17 cellular contexts compared by ENCODE assay signal in the genomic region with DNA sequence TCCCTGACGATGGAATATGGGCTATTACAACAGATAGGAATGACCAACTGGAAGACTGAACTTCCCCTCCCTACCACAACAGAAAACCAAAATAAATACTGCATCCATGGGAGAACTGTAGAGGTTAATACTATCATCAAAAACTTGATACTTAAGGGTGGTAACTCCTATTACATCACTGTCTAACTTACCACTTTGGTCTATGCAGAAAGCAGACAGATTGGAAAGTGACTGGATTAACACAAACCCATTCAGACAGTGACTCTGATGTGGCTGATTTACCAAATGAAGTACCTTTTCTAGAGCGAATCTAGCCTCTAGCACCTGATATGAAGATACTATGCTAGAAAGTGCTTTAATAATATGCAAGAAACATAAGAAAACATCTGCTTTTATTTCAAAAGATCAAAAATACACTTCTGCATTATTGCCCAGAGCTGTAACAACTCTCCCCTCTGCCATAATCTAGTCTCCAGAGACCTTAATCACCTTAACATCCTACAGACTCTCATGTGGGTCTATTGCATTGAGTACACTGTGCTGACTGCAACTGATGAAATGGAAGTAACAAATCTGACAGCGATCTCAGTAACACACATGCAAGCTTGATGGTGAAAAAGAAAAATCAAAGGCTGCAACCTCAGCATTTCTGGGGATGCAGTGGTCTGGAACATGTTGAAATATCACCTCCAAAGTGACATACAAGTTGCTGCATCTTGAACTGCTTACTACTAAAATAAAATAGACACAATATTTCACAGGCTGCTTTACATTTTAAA.
A peak's percentile ranks its signal among the peaks of the same experiment; 100 is the strongest.
DNase-seq lines count a peak whose midpoint lies in the region; ATAC-seq, FAIRE-seq and TF ChIP-seq lines count a peak whose summit lies in the region.
"Had no signal": no experiment of that assay in that cellular context is flagged by ENCODE, and none has a peak within 500 bp of the region (broad histone marks: within the 10 kb centered on the region; RNA-seq: fewer than 3 reads in every experiment).

No MANE protein-coding gene starts in this region.

- H3K27me3 Mint-ChIP-seq in natural killer cell (ENCODE audit: low read depth in 2 of 2), result no peaks in the 10 kb centered on the region

- no peaks in the 10 kb centered on the region for H3K27me3 ChIP-seq in Karpas-422 (ENCODE audit: low read length)

- no peaks in the 10 kb centered on the region for H3K79me2 ChIP-seq in Karpas-422 (ENCODE audit: low read length)

- POLR2A ChIA-PET in RWPE1 (lab: Yijun Ruan, JAX; ENCODE audit: low non-redundant PET), result no interaction called here

- intact Hi-C loops in natural killer cell (cut with micrococcal nuclease), result loop anchor here (5.0 kb wide), 1 partner anchor 61 kb away; the partner anchor contains the start of gene EPB41L4A

- H2AFZ ChIP-seq in Karpas-422 (ENCODE audit: low read length), result no peak overlapping the region

- no peaks in the 10 kb centered on the region for H3K36me3 ChIP-seq in Karpas-422 (ENCODE audit: insufficient read depth, low read length)

- H3K4me2 ChIP-seq in Karpas-422 (ENCODE audit: low read depth, low read length, poor library complexity, severe bottlenecking), result no peak overlapping the region

- H3K9ac ChIP-seq in Karpas-422 (ENCODE audit: low read length), result no peak overlapping the region

- TF ChIP-seq CTCF in D721Med (IDR thresholded peaks at IDR 0.05; ENCODE audit: insufficient read depth, missing control alignments) (no peak), natural killer cell (IDR thresholded peaks at IDR 0.05) (no peak), RWPE1 (conservative IDR thresholded peaks at IDR 0.05; ENCODE audit: low read depth) (no peak)

- peak; percentile 45 to 61 (median 54) for ATAC-seq in natural killer cell
- no peak for ATAC-seq in HG03097 (IDR thresholded peaks at IDR 0.05; ENCODE audit: low FRiP score, unreplicated experiment)
- ATAC-seq: CD8-positive, alpha-beta T cell had no signal

- no peaks in the 10 kb centered on the region for H3K9me3 ChIP-seq in Karpas-422 (ENCODE audit: low read length)

- FAIRE-seq in D721Med (lab: Jason Lieb, UNC), result peak; percentile 96
- FAIRE-seq: A204.1, GM19239, HTR-8/SVneo had no signal

- H3K9me2 ChIP-seq in Karpas-422 (replicated peaks; ENCODE audit: insufficient read depth, low read length), result no peaks in the 10 kb centered on the region

- H3K27ac Mint-ChIP-seq in natural killer cell, result peak overlapping the region; percentile 67 to 85
- H3K27ac Mint-ChIP-seq: CD14-positive monocyte; CD8-positive, alpha-beta T cell had no signal

- H3K4me3 Mint-ChIP-seq in natural killer cell, result peak overlapping the region; percentile 78
- H3K4me3 Mint-ChIP-seq: CD14-positive monocyte; CD8-positive, alpha-beta T cell; H9 had no signal

- no peak overlapping the region for H3K4me3 ChIP-seq in Karpas-422 (ENCODE audit: low read length)

- CTCF ChIA-PET in RWPE1 (lab: Yijun Ruan, JAX), result interaction anchor here (0.8 kb wide), 1 partner anchor 11 kb away, joined by 3 read pairs; no protein-coding TSS in a partner anchor

- H3K36me3 Mint-ChIP-seq in natural killer cell, result no peaks in the 10 kb centered on the region
- H3K36me3 Mint-ChIP-seq: CD14-positive monocyte; CD8-positive, alpha-beta T cell had no signal

- H4K20me1 ChIP-seq in Karpas-422 (ENCODE audit: insufficient read depth, low read depth, low read length), result no peaks in the 10 kb centered on the region

- no peaks in the 10 kb centered on the region for H3K4me1 ChIP-seq in Karpas-422 (ENCODE audit: low read length)

- peaks cover 37 to 50% of the 10 kb centered on the region in 2 donors for H3K4me1 Mint-ChIP-seq in natural killer cell
- H3K4me1 Mint-ChIP-seq: CD14-positive monocyte had no signal

- H3K9me3 Mint-ChIP-seq in natural killer cell, result no peaks in the 10 kb centered on the region
- H3K9me3 Mint-ChIP-seq: CD8-positive, alpha-beta T cell had no signal

- H3K27ac ChIP-seq in Karpas-422 (ENCODE audit: low read length) (no peak overlapping the region), RWPE1 (no peak overlapping the region)

- DNase-seq in D721Med (ENCODE audit: insufficient read length, low spot score), result peak; percentile 70
- DNase-seq in NCI-H82 treated with DMSO at 0.1 percent for 48 hours (lab: John Stamatoyannopoulos, UW; ENCODE audit: unreplicated experiment), result peak; percentile 83
- no peak for DNase-seq in natural killer cell
- no peak for DNase-seq in Ammon's horn (ENCODE audit: low spot score)
- DNase-seq in Karpas-422, result no peak
- DNase-seq in RWPE1 (ENCODE audit: low spot score), result no peak
- DNase-seq: CD8-positive, alpha-beta T cell; COR-L47; DMS53; GF-D8; GOT3; H9 had no signal

Comparison
In these comparisons a context has a peak if more than half of its experiments do, and no peak if none do; other contexts are left out.
1. DNase-seq: peak in D721Med (single experiment) and NCI-H82 treated with DMSO at 0.1 percent for 48 hours (single experiment); none in natural killer cell (single experiment), Ammon's horn (single experiment), Karpas-422 (single experiment) and RWPE1 (single experiment).